10 cellular contexts compared by ENCODE assay signal in the genomic region with DNA sequence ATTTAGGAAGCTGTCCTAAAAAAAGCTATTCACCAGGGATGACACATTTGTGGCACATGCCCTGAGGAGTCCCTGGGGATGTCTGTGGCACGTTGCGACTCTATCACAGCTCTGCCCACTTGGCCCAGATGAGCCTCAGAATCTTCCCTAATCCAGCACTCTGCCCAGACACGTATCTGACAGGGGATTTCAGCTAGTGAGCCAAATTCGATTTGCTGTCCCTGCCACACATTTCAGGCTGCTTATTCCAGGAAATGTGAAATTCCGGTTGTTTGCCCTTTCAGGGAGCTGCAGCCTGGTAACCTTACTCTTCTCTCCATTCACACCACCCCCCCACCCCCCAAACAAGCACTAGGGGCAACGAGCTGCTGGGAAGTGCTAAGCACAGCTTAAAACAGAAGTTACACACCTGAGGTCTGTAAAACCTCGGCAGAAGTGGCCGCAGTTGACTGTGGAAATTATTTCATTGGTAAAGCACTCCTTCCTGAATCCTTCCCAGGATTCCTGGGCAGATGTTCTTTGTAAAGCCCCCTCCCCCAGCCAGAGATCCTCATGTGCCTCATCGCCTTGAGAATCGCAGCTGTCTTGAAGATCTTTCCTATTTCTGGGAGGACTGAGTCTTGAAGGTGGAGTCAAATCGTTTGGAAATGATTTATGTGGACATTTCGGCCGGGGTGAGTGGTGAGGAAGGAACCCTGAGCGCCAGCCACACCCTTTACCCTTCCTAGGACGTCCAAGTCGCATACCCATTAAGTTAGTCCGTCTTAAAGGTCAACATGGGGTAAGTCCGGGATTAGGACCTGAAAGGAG.
A peak's percentile ranks its signal among the peaks of the same experiment; 100 is the strongest.
DNase-seq lines count a peak whose midpoint lies in the region; ATAC-seq and TF ChIP-seq lines count a peak whose summit lies in the region.
"Had no signal": no experiment of that assay in that cellular context is flagged by ENCODE, and none has a peak within 500 bp of the region (broad histone marks: within the 10 kb centered on the region; RNA-seq: fewer than 3 reads in every experiment).

No MANE protein-coding gene starts in this region.

- H3K36me3 Mint-ChIP-seq in stimulated activated effector memory CD8-positive, alpha-beta T cell treated with anti-CD3 and anti-CD28 coated beads, Interleukin-12 subunit alpha, Interleukin-12 subunit beta, amount 100 ng/mL, for 72 hours: no peaks in the 10 kb centered on the region

- no peak overlapping the region for H3K4me3 ChIP-seq in Peyer's patch
- H3K4me3 ChIP-seq in foreskin fibroblast (ENCODE audit: low read depth in 1 of 2, low read length in 2 of 2): no peak overlapping the region

- no peaks in the 10 kb centered on the region for H3K27me3 ChIP-seq in Peyer's patch

- no peaks in the 10 kb centered on the region for H3K9me3 Mint-ChIP-seq in stimulated activated effector memory CD8-positive, alpha-beta T cell treated with anti-CD3 and anti-CD28 coated beads, Interleukin-12 subunit alpha, Interleukin-12 subunit beta, amount 100 ng/mL, for 72 hours

- peak overlapping the region in 3 of 4 donors; percentile 27 to 66 (median 64) for H3K27ac ChIP-seq in Peyer's patch

- H3K4me1 Mint-ChIP-seq in stimulated activated effector memory CD8-positive, alpha-beta T cell treated with anti-CD3 and anti-CD28 coated beads, Interleukin-12 subunit alpha, Interleukin-12 subunit beta, amount 100 ng/mL, for 72 hours: no peaks in the 10 kb centered on the region

- TF ChIP-seq CTCF in Peyer's patch (IDR thresholded peaks at IDR 0.05) (no peak), foreskin fibroblast (IDR thresholded peaks at IDR 0.05; ENCODE audit: low read depth, low read length) (no peak)

- no peak for TF ChIP-seq POLR2A in Peyer's patch (IDR thresholded peaks at IDR 0.05)

- H3K27ac Mint-ChIP-seq in stimulated activated effector memory CD8-positive, alpha-beta T cell treated with anti-CD3 and anti-CD28 coated beads, Interleukin-12 subunit alpha, Interleukin-12 subunit beta, amount 100 ng/mL, for 72 hours: no peak overlapping the region

- no peaks in the 10 kb centered on the region for H3K9me3 ChIP-seq in Peyer's patch

- H3K4me1 ChIP-seq in Peyer's patch: peaks cover 0 to 17% (median 0%) of the 10 kb centered on the region in 4 donors

- peak; percentile 87 for ATAC-seq in GM19463 (IDR thresholded peaks at IDR 0.05; ENCODE audit: unreplicated experiment)
- peak; percentile 67 for ATAC-seq in stimulated activated effector memory CD8-positive, alpha-beta T cell treated with anti-CD3 and anti-CD28 coated beads, Interleukin-12 subunit alpha, Interleukin-12 subunit beta, amount 100 ng/mL, for 72 hours
- no peak for ATAC-seq in GM18873 (IDR thresholded peaks at IDR 0.05; ENCODE audit: low FRiP score, unreplicated experiment)
- ATAC-seq in HG02884 (IDR thresholded peaks at IDR 0.05; ENCODE audit: unreplicated experiment): no peak

- DNase-seq in Peyer's patch: no peak
- peak; percentile 21 to 42 for DNase-seq in foreskin fibroblast
- DNase-seq in stimulated activated effector memory CD8-positive, alpha-beta T cell treated with anti-CD3 and anti-CD28 coated beads, Interleukin-12 subunit alpha, Interleukin-12 subunit beta, amount 100 ng/mL, for 72 hours (ENCODE audit: low spot score in 2 of 2): no peak
- DNase-seq in COLO668 (lab: John Stamatoyannopoulos, UW; ENCODE audit: unreplicated experiment): no peak
- no peak for DNase-seq in stimulated activated CD4-positive, alpha-beta T cell treated with anti-CD3 and anti-CD28 coated beads, Interleukin-12 subunit alpha, Interleukin-12 subunit beta, amount 100 ng/mL, for 4 hours
- DNase-seq: NCI-H1105; stimulated activated CD4-positive, alpha-beta T cell treated with anti-CD3 and anti-CD28 coated beads, Interleukin-2, amount 100 ng/mL, for 48 hours had no signal

- H3K36me3 ChIP-seq in Peyer's patch: no peaks in the 10 kb centered on the region

- no peak overlapping the region for H3K4me3 Mint-ChIP-seq in stimulated activated effector memory CD8-positive, alpha-beta T cell treated with anti-CD3 and anti-CD28 coated beads, Interleukin-12 subunit alpha, Interleukin-12 subunit beta, amount 100 ng/mL, for 72 hours

Comparison
In these comparisons a context has a peak if more than half of its experiments do, and no peak if none do; other contexts are left out.
1. ATAC-seq: peak in GM19463 (single experiment) and stimulated activated effector memory CD8-positive, alpha-beta T cell treated with anti-CD3 and anti-CD28 coated beads, Interleukin-12 subunit alpha, Interleukin-12 subunit beta, amount 100 ng/mL, for 72 hours (single experiment); none in GM18873 (single experiment) and HG02884 (single experiment).
2. DNase-seq: peak in foreskin fibroblast (2 of 2); none in Peyer's patch (0 of 3), stimulated activated effector memory CD8-positive, alpha-beta T cell treated with anti-CD3 and anti-CD28 coated beads, Interleukin-12 subunit alpha, Interleukin-12 subunit beta, amount 100 ng/mL, for 72 hours (0 of 2), COLO668 (single experiment) and stimulated activated CD4-positive, alpha-beta T cell treated with anti-CD3 and anti-CD28 coated beads, Interleukin-12 subunit alpha, Interleukin-12 subunit beta, amount 100 ng/mL, for 4 hours (single experiment).